1 cellular context compared by ENCODE assay signal in genomic region chr2:207437857-207438166, GRCh38.
TF ChIP-seq lines count a peak whose summit lies in the region.

No MANE protein-coding gene starts in this region.

TF ChIP-seq in K562, 482 proteins besides CTCF, POLR2A, EP300 and RAD21 (continued from another document):
- no peak for TF ChIP-seq GTF3C2 (IDR thresholded peaks at IDR 0.05; ENCODE audit: borderline replicate concordance, extremely low read depth, insufficient read length)
- no peak for TF ChIP-seq WHSC1 (IDR thresholded peaks at IDR 0.05; ENCODE audit: low read length)
- no peak for TF ChIP-seq ZFP30 (CRISPR knock-in tag; IDR thresholded peaks at IDR 0.05; ENCODE audit: borderline replicate concordance)
- no peak for TF ChIP-seq PBX2 (CRISPR knock-in tag; IDR thresholded peaks at IDR 0.05; ENCODE audit: low read depth)
- no peak for TF ChIP-seq PBX2 (tag; conservative IDR thresholded peaks at IDR 0.05; ENCODE audit: low read depth)
- no peak for TF ChIP-seq ZNF583 (CRISPR knock-in tag; IDR thresholded peaks at IDR 0.05)
- no peak for TF ChIP-seq FOXK2 (conservative IDR thresholded peaks at IDR 0.05 in 1 of 2, IDR thresholded peaks at IDR 0.05 in 1 of 2; ENCODE audit: low read depth in 2 of 2)
- no peak for TF ChIP-seq POLR3G (IDR thresholded peaks at IDR 0.05; ENCODE audit: extremely low read depth, insufficient read length, insufficient replicate concordance)
- no peak for TF ChIP-seq HDAC8 (tag; IDR thresholded peaks at IDR 0.05)
- no peak for TF ChIP-seq PRDM10 (IDR thresholded peaks at IDR 0.05; ENCODE audit: partially characterized antibody)
